12 cellular contexts compared by ENCODE assay signal in genomic region chr3:120432105-120432860, GRCh38. TPM values are rescaled to one million over a fixed set of nuclear protein-coding genes. Genes with fewer than 3 reads are reported as not detected.
A peak's percentile ranks its signal among the peaks of the same experiment; 100 is the strongest.
DNase-seq lines count a peak whose midpoint lies in the region; ATAC-seq and TF ChIP-seq lines count a peak whose summit lies in the region.
"Had no signal": no experiment of that assay in that cellular context is flagged by ENCODE, and none has a peak within 500 bp of the region (broad histone marks: within the 10 kb centered on the region; RNA-seq: fewer than 3 reads in every experiment).

No MANE protein-coding gene starts in this region.

- H3K36me3 Mint-ChIP-seq in activated T-cell treated with anti-CD3 and anti-CD28 coated beads, Interleukin-2, amount 50 U/mL, for 72 hours (ENCODE audit: insufficient read depth in 2 of 2): no peaks in the 10 kb centered on the region
- H3K36me3 Mint-ChIP-seq: activated naive CD4-positive, alpha-beta T cell treated with anti-CD3 and anti-CD28 coated beads, Interleukin-2, amount 50 U/mL, for 24 hours had no signal

- WGBS in smooth muscle cell (ENCODE audit: low lambda C conversion rate): 93% methylated on average over 4 of the region's 4 CpGs

- in situ Hi-C loops in HAP-1 (cut with MboI; ENCODE audit: low sequenced_read_pairs): no loop called here

- peaks cover 13% of the 10 kb centered on the region for H3K27me3 Mint-ChIP-seq in activated T-cell treated with anti-CD3 and anti-CD28 coated beads, Interleukin-2, amount 50 U/mL, for 72 hours (ENCODE audit: low read depth)

- no peaks in the 10 kb centered on the region for H3K9me3 Mint-ChIP-seq in activated T-cell treated with anti-CD3 and anti-CD28 coated beads, Interleukin-2, amount 50 U/mL, for 72 hours
- H3K9me3 Mint-ChIP-seq: activated naive CD4-positive, alpha-beta T cell treated with anti-CD3 and anti-CD28 coated beads, Interleukin-2, amount 50 U/mL, for 24 hours had no signal

- no peak overlapping the region for H3K4me3 Mint-ChIP-seq in activated T-cell treated with anti-CD3 and anti-CD28 coated beads, Interleukin-2, amount 50 U/mL, for 72 hours
- H3K4me3 Mint-ChIP-seq: activated naive CD4-positive, alpha-beta T cell treated with anti-CD3 and anti-CD28 coated beads, Interleukin-2, amount 50 U/mL, for 24 hours had no signal

- H3K4me1 Mint-ChIP-seq in activated T-cell treated with anti-CD3 and anti-CD28 coated beads, Interleukin-2, amount 50 U/mL, for 72 hours (ENCODE audit: low read depth): no peaks in the 10 kb centered on the region
- H3K4me1 Mint-ChIP-seq: activated naive CD4-positive, alpha-beta T cell treated with anti-CD3 and anti-CD28 coated beads, Interleukin-2, amount 50 U/mL, for 24 hours had no signal

- H3K36me3 ChIP-seq in HAP-1 (replicated peaks) (0 out of 2 replicates have a peak, but pooled peaks cover 2% of the 10 kb centered on the region), smooth muscle cell (ENCODE audit: low read depth) (peaks cover 3% of the 10 kb centered on the region)

- ATAC-seq in activated T-cell treated with anti-CD3 and anti-CD28 coated beads, Interleukin-2, amount 50 U/mL, for 72 hours (replicated peaks in 1 of 2): no peak

- DNase-seq in HAP-1 (ENCODE audit: low spot score in 2 of 2) (peak; percentile 46 to 58), cardiac fibroblast (ENCODE audit: low read depth in 2 of 2) (peak; percentile 85 to 97), iPS-NIHi7 (ENCODE audit: extremely low spot score) (peak; percentile 74), smooth muscle cell (lab: John Stamatoyannopoulos, UW; ENCODE audit: unreplicated experiment) (no peak), SHP77 treated with DMSO at 0.1 percent for 48 hours (lab: John Stamatoyannopoulos, UW) (no peak), NCI-H2196 (lab: John Stamatoyannopoulos, UW; ENCODE audit: unreplicated experiment) (no peak)
- no peak for DNase-seq in activated T-cell treated with anti-CD3 and anti-CD28 coated beads, Interleukin-2, amount 50 U/mL, for 72 hours
- DNase-seq in activated effector memory CD4-positive, alpha-beta T cell treated with anti-CD3 and anti-CD28 coated beads, Interleukin-2, amount 50 U/mL, for 16 hours: no peak
- DNase-seq: DND-41, foreskin melanocyte, NCI-H69 had no signal

- H3K9ac ChIP-seq in smooth muscle cell (ENCODE audit: low read depth): peak overlapping the region; percentile 35

- H3K9me3 ChIP-seq in HAP-1 (no peaks in the 10 kb centered on the region), smooth muscle cell (replicated peaks; ENCODE audit: low read depth) (no peaks in the 10 kb centered on the region)

- H2AFZ ChIP-seq in smooth muscle cell (ENCODE audit: low read depth): no peak overlapping the region

- peaks cover 20% of the 10 kb centered on the region for H3F3A ChIP-seq in smooth muscle cell (ENCODE audit: low read depth)

- peaks cover 12% of the 10 kb centered on the region for H3K4me1 ChIP-seq in HAP-1
- peaks cover 42% of the 10 kb centered on the region for H3K4me1 ChIP-seq in smooth muscle cell (ENCODE audit: low read depth)

- peaks cover 74% of the 10 kb centered on the region for H4K20me1 ChIP-seq in smooth muscle cell (ENCODE audit: low read depth)

- peak overlapping the region; percentile 66 for H3K27ac ChIP-seq in smooth muscle cell (ENCODE audit: low read depth)

- H3K27ac Mint-ChIP-seq in activated T-cell treated with anti-CD3 and anti-CD28 coated beads, Interleukin-2, amount 50 U/mL, for 72 hours: no peak overlapping the region
- H3K27ac Mint-ChIP-seq: activated naive CD4-positive, alpha-beta T cell treated with anti-CD3 and anti-CD28 coated beads, Interleukin-2, amount 50 U/mL, for 24 hours had no signal

- no peaks in the 10 kb centered on the region for H3K27me3 ChIP-seq in HAP-1 (ENCODE audit: low read depth)
- no peaks in the 10 kb centered on the region for H3K27me3 ChIP-seq in smooth muscle cell (ENCODE audit: low read depth)

- H3K79me2 ChIP-seq in smooth muscle cell (ENCODE audit: low read depth): peaks cover 68% of the 10 kb centered on the region

- H3K4me3 ChIP-seq in HAP-1 (no peak overlapping the region), cardiac fibroblast (replicated peaks in 1 of 2; ENCODE audit: low read depth in 2 of 2, low read length in 2 of 2) (no peak overlapping the region), smooth muscle cell (no peak overlapping the region)

- no peak for TF ChIP-seq CTCF in cardiac fibroblast (IDR thresholded peaks at IDR 0.05; ENCODE audit: low read depth, low read length)
- TF ChIP-seq CTCF in smooth muscle cell (IDR thresholded peaks at IDR 0.05; ENCODE audit: borderline replicate concordance, insufficient read depth, poor library complexity, severe bottlenecking): no peak

- peak overlapping the region; percentile 40 for H3K4me2 ChIP-seq in smooth muscle cell

RNA-seq across cellular contexts. Expression of gene FSTL1, which starts 18.5 kb away (rescaled TPM):
- total RNA-seq in smooth muscle cell: 630 and 783 TPM in 2 replicates
- 367 and 562 TPM in 2 replicates for polyA plus RNA-seq in smooth muscle cell
- 1 to 10 TPM; 1.3 to 1.7 TPM for total RNA-seq in activated T-cell treated with anti-CD3 and anti-CD28 coated beads, Interleukin-2, amount 50 U/mL, for 72 hours

Comparison
In these comparisons a context has a peak if more than half of its experiments do, and no peak if none do; other contexts are left out.
1. DNase-seq: peak in HAP-1 (2 of 2), cardiac fibroblast (2 of 2) and iPS-NIHi7 (single experiment); none in smooth muscle cell (single experiment), SHP77 treated with DMSO at 0.1 percent for 48 hours (single experiment), activated T-cell treated with anti-CD3 and anti-CD28 coated beads, Interleukin-2, amount 50 U/mL, for 72 hours (0 of 2), activated effector memory CD4-positive, alpha-beta T cell treated with anti-CD3 and anti-CD28 coated beads, Interleukin-2, amount 50 U/mL, for 16 hours (single experiment) and NCI-H2196 (single experiment).
2. RNA of gene FSTL1, which starts 18.5 kb away (total RNA-seq): 630 to 783 TPM in smooth muscle cell; 1.3 to 1.7 TPM in activated T-cell treated with anti-CD3 and anti-CD28 coated beads, Interleukin-2, amount 50 U/mL, for 72 hours; every median in the first group is over 100 times any median in the second.